ENCODE assay signal across 16 cellular contexts in the genomic region with DNA sequence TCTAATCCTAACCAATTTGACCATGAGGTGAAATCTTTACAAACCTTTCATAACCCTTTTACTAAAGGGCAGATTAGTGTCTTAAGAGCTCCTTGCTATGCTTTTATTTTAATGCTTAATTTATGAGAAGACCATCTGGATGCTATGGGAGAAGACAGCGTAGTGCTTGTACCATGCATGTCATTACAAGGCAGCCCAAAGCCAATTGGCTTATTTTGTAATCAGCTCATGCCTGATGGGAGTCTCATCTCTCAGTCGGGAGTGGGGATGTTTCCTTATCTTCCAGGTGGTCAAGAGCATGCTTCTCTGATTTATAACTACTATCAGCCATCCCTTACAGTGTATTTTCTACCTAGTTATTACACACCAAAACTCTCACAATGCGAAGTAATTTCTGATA.
DNase-seq lines count a peak whose midpoint lies in the region; ATAC-seq, FAIRE-seq and TF ChIP-seq lines count a peak whose summit lies in the region.
"Had no signal": no experiment of that assay in that cellular context is flagged by ENCODE, and none has a peak within 500 bp of the region (broad histone marks: within the 10 kb centered on the region; RNA-seq: fewer than 3 reads in every experiment).

No MANE protein-coding gene starts in this region.

- no peaks in the 10 kb centered on the region for H3K27me3 ChIP-seq in neural progenitor cell
- H3K27me3 ChIP-seq in prostate gland (replicated peaks; ENCODE audit: insufficient read depth), result no peaks in the 10 kb centered on the region
- H3K27me3 ChIP-seq in sigmoid colon, result no peaks in the 10 kb centered on the region

- ATAC-seq in T-helper 17 cell, result no peak
- ATAC-seq: HCT116, K562 had no signal

- TF ChIP-seq EP300 in sigmoid colon (IDR thresholded peaks at IDR 0.05), result no peak

- H3K9me3 ChIP-seq in T-helper 17 cell (ENCODE audit: control insufficient read depth, low read length, poor library complexity, severe bottlenecking) (no peaks in the 10 kb centered on the region), neural progenitor cell (ENCODE audit: low read depth) (peaks cover 4% of the 10 kb centered on the region), prostate gland (no peaks in the 10 kb centered on the region), sigmoid colon (no peaks in the 10 kb centered on the region)

- H3K4me3 ChIP-seq in neural progenitor cell (no peak overlapping the region), prostate gland (no peak overlapping the region), sigmoid colon (no peak overlapping the region)
- H3K4me3 ChIP-seq: K562 had no signal

- DNase-seq in GM12891 (ENCODE audit: insufficient read length, low spot score) (no peak), NCI-H524 treated with DMSO at 0.1 percent for 48 hours (lab: John Stamatoyannopoulos, UW) (peak; percentile 94), T-helper 17 cell (no peak), neural progenitor cell (ENCODE audit: low spot score) (no peak), prostate gland (ENCODE audit: low spot score) (no peak), NCI-H526 treated with DMSO at 0.1 percent for 48 hours (lab: John Stamatoyannopoulos, UW) (no peak), sigmoid colon (no peak), occipital lobe (lab: John Stamatoyannopoulos, UW) (no peak)
- DNase-seq: C1 segment of cervical spinal cord; CD4-positive, alpha-beta memory T cell had no signal

- no peaks in the 10 kb centered on the region for H3F3A ChIP-seq in neural progenitor cell (ENCODE audit: low read depth)

- peaks cover 16% of the 10 kb centered on the region for H3K4me1 Mint-ChIP-seq in T-helper 17 cell
- H3K4me1 Mint-ChIP-seq in neural progenitor cell, result peaks cover 8% of the 10 kb centered on the region

- no peak overlapping the region for H3K9ac ChIP-seq in neural progenitor cell

- H3K4me1 ChIP-seq in neural progenitor cell, result no peaks in the 10 kb centered on the region
- no peaks in the 10 kb centered on the region for H3K4me1 ChIP-seq in prostate gland (replicated peaks)
- peaks cover 0 to 12% (median 4%) of the 10 kb centered on the region in 4 donors for H3K4me1 ChIP-seq in sigmoid colon

- peak overlapping the region; percentile 4 for H3K4me3 Mint-ChIP-seq in T-helper 17 cell
- H3K4me3 Mint-ChIP-seq in neural progenitor cell, result no peak overlapping the region
- H3K4me3 Mint-ChIP-seq: B cell; CD4-positive, alpha-beta memory T cell had no signal

- no peaks in the 10 kb centered on the region for H3K36me3 ChIP-seq in neural progenitor cell
- H3K36me3 ChIP-seq in prostate gland, result no peaks in the 10 kb centered on the region
- no peaks in the 10 kb centered on the region for H3K36me3 ChIP-seq in sigmoid colon

- no peak overlapping the region for H2AFZ ChIP-seq in neural progenitor cell (replicated peaks)

- H3K27ac Mint-ChIP-seq in T-helper 17 cell (no peak overlapping the region), neural progenitor cell (peak overlapping the region; percentile 10)
- H3K27ac Mint-ChIP-seq: B cell had no signal

- TF ChIP-seq CTCF in neural progenitor cell (IDR thresholded peaks at IDR 0.05) (no peak), prostate gland (IDR thresholded peaks at IDR 0.05) (no peak), sigmoid colon (IDR thresholded peaks at IDR 0.05) (no peak)

- no peak for TF ChIP-seq POLR2A in GM12891 (IDR thresholded peaks at IDR 0.05; ENCODE audit: low read depth, low read length)
- TF ChIP-seq POLR2A in prostate gland (IDR thresholded peaks at IDR 0.05), result no peak
- TF ChIP-seq POLR2A in sigmoid colon (IDR thresholded peaks at IDR 0.05), result no peak

- H3K9me3 Mint-ChIP-seq in neural progenitor cell, result peaks cover 6% of the 10 kb centered on the region

- H3K36me3 Mint-ChIP-seq in T-helper 17 cell (ENCODE audit: low read depth) (no peaks in the 10 kb centered on the region), neural progenitor cell (peaks cover 3% of the 10 kb centered on the region)

- 90% methylated on average over 3 of the region's 3 CpGs for WGBS in prostate gland
- WGBS in sigmoid colon, 2 donors, result 91 to 92% methylated on average over 3 of the region's 3 CpGs

- no peaks in the 10 kb centered on the region for H3K27me3 Mint-ChIP-seq in T-helper 17 cell
- H3K27me3 Mint-ChIP-seq in neural progenitor cell (ENCODE audit: insufficient read depth, low read depth), result peaks cover 5% of the 10 kb centered on the region
- H3K27me3 Mint-ChIP-seq: B cell; CD4-positive, alpha-beta memory T cell had no signal

- intact Hi-C loops in prostate gland (cut with DNase I) (no loop called here), sigmoid colon (cut with DNase I) (no loop called here)

- H4K20me1 ChIP-seq in neural progenitor cell (ENCODE audit: low read depth), result no peaks in the 10 kb centered on the region

- FAIRE-seq in GM12891 (lab: Jason Lieb, UNC), result peak; percentile 63
- FAIRE-seq: A204.1, H54 had no signal

- no peaks in the 10 kb centered on the region for H3K79me2 ChIP-seq in neural progenitor cell (ENCODE audit: low read depth)

- H3K27ac ChIP-seq in neural progenitor cell, result no peak overlapping the region
- no peak overlapping the region for H3K27ac ChIP-seq in prostate gland
- no peak overlapping the region for H3K27ac ChIP-seq in sigmoid colon
- H3K27ac ChIP-seq: HL-60 had no signal

- no peak overlapping the region for H3K4me2 ChIP-seq in neural progenitor cell

TF ChIP-seq in GM12891, 5 proteins besides CTCF, POLR2A, EP300 and RAD21:
- no peak for TF ChIP-seq TAF1 (IDR thresholded peaks at IDR 0.05; ENCODE audit: low read depth, low read length)
- no peak for TF ChIP-seq POLR2AphosphoS5 (IDR thresholded peaks at IDR 0.05; ENCODE audit: low read depth, low read length)
- no peak for TF ChIP-seq POU2F2 (IDR thresholded peaks at IDR 0.05; ENCODE audit: low read depth, low read length)
- TF ChIP-seq SPI1 (IDR thresholded peaks at IDR 0.05; ENCODE audit: low read depth, low read length), result no peak
- no peak for TF ChIP-seq PAX5 (IDR thresholded peaks at IDR 0.05; ENCODE audit: insufficient read depth, low read length, severe bottlenecking)
